21 cellular contexts compared by ENCODE assay signal in the genomic region with DNA sequence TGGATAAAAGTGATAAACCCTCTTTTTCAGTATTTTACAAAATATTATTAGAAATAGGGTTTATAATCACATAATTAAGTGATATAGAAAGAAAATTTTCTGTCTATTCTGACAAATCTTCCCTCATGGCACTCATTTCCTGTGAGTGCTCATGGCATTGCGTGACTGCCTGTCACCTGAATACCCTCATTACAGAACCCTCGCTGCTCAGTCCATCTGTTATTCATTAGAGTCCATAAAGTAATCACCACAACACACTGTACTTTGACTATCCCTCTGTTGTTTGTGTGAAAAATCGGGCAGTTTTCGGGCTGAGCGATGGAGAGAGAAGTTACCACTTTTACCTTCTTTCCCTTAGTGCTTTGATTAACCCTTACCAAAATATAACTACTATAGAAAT.
A peak's percentile ranks its signal among the peaks of the same experiment; 100 is the strongest.
DNase-seq lines count a peak whose midpoint lies in the region; ATAC-seq and TF ChIP-seq lines count a peak whose summit lies in the region.
"Had no signal": no experiment of that assay in that cellular context is flagged by ENCODE, and none has a peak within 500 bp of the region (broad histone marks: within the 10 kb centered on the region; RNA-seq: fewer than 3 reads in every experiment).

No MANE protein-coding gene starts in this region.

- H3K4me3 ChIP-seq in WERI-Rb-1 (ENCODE audit: low read depth, low read length) = peak overlapping the region; percentile 14; the same call in 1 of the 2 replicates
- H3K4me3 ChIP-seq in lower lobe of right lung = no peak overlapping the region
- H3K4me3 ChIP-seq: breast epithelium, neural progenitor cell, prostate gland, thoracic aorta had no signal

- no peak for TF ChIP-seq CTCF in WERI-Rb-1 (IDR thresholded peaks at IDR 0.05; ENCODE audit: low read depth, low read length)
- no peak for TF ChIP-seq CTCF in lower lobe of right lung (IDR thresholded peaks at IDR 0.05)

- no peaks in the 10 kb centered on the region for H3K36me3 ChIP-seq in WERI-Rb-1
- H3K36me3 ChIP-seq in lower lobe of right lung = no peaks in the 10 kb centered on the region
- H3K36me3 ChIP-seq: breast epithelium, neural progenitor cell, Peyer's patch, prostate gland, thoracic aorta had no signal

- no peak overlapping the region for H3K27ac Mint-ChIP-seq in activated CD8-positive, alpha-beta memory T cell treated with anti-CD3 and anti-CD28 coated beads, Interleukin-2, amount 10 ng/mL, durations not matched to agents 7 days and 5 days
- H3K27ac Mint-ChIP-seq: activated naive CD8-positive, alpha-beta T cell treated with anti-CD3 and anti-CD28 coated beads, Interleukin-2, amount 10 ng/mL, durations not matched to agents 7 days and 5 days; activated T-helper 1 cell treated with anti-CD3 and anti-CD28 coated beads, Interleukin-12 subunit alpha, Interleukin-12 subunit beta, Interleukin-2, Interleukin-4 antibody, amounts not matched to agents 30 ng/mL and 10 ng/mL and 1 ng/mL, durations not matched to agents 14 hours and 24 hours and 36 hours; CD4-positive, CD25-positive, alpha-beta regulatory T cell; neural progenitor cell; stimulated activated memory B cell treated with anti-CD40 and anti-IgM and Interleukin-4, amounts not matched to agents 10 μg/mL and 1 μg/mL and 100 μg/mL, for 72 hours had no signal

- H3K36me3 Mint-ChIP-seq in activated CD8-positive, alpha-beta memory T cell treated with anti-CD3 and anti-CD28 coated beads, Interleukin-2, amount 10 ng/mL, durations not matched to agents 7 days and 5 days = no peaks in the 10 kb centered on the region
- H3K36me3 Mint-ChIP-seq: activated naive CD8-positive, alpha-beta T cell treated with anti-CD3 and anti-CD28 coated beads, Interleukin-2, amount 10 ng/mL, durations not matched to agents 7 days and 5 days; CD4-positive, CD25-positive, alpha-beta regulatory T cell; neural progenitor cell; stimulated activated memory B cell treated with anti-CD40 and anti-IgM and Interleukin-4, amounts not matched to agents 10 μg/mL and 1 μg/mL and 100 μg/mL, for 72 hours had no signal

- H3K4me1 Mint-ChIP-seq in activated CD8-positive, alpha-beta memory T cell treated with anti-CD3 and anti-CD28 coated beads, Interleukin-2, amount 10 ng/mL, durations not matched to agents 7 days and 5 days = no peaks in the 10 kb centered on the region
- H3K4me1 Mint-ChIP-seq: activated naive CD8-positive, alpha-beta T cell treated with anti-CD3 and anti-CD28 coated beads, Interleukin-2, amount 10 ng/mL, durations not matched to agents 7 days and 5 days; CD4-positive, CD25-positive, alpha-beta regulatory T cell; neural progenitor cell; stimulated activated memory B cell treated with anti-CD40 and anti-IgM and Interleukin-4, amounts not matched to agents 10 μg/mL and 1 μg/mL and 100 μg/mL, for 72 hours had no signal

- no peaks in the 10 kb centered on the region for H3K27me3 Mint-ChIP-seq in activated CD8-positive, alpha-beta memory T cell treated with anti-CD3 and anti-CD28 coated beads, Interleukin-2, amount 10 ng/mL, durations not matched to agents 7 days and 5 days
- H3K27me3 Mint-ChIP-seq: activated naive CD8-positive, alpha-beta T cell treated with anti-CD3 and anti-CD28 coated beads, Interleukin-2, amount 10 ng/mL, durations not matched to agents 7 days and 5 days; CD4-positive, CD25-positive, alpha-beta regulatory T cell; stimulated activated memory B cell treated with anti-CD40 and anti-IgM and Interleukin-4, amounts not matched to agents 10 μg/mL and 1 μg/mL and 100 μg/mL, for 72 hours had no signal

- DNase-seq in EL (peak; percentile 1), NCI-H146 treated with DMSO at 0.1 percent for 48 hours (lab: John Stamatoyannopoulos, UW; ENCODE audit: unreplicated experiment) (peak; percentile 8), WERI-Rb-1 (peak; percentile 13), medulla oblongata (ENCODE audit: extremely low spot score) (peak; percentile 4), NCI-H1092 treated with DMSO at 0.1 percent for 48 hours (lab: John Stamatoyannopoulos, UW) (no peak), lower lobe of right lung (no peak)
- no peak for DNase-seq in activated CD8-positive, alpha-beta memory T cell treated with anti-CD3 and anti-CD28 coated beads, Interleukin-2, amount 10 ng/mL, durations not matched to agents 7 days and 5 days
- DNase-seq: activated naive CD8-positive, alpha-beta T cell treated with anti-CD3 and anti-CD28 coated beads, Interleukin-2, amount 10 ng/mL, durations not matched to agents 7 days and 5 days; CD4-positive, CD25-positive, alpha-beta regulatory T cell; KBM-7; NCI-H2081; NCI-H774; Peyer's patch; stimulated activated CD4-positive, alpha-beta T cell treated with anti-CD3 and anti-CD28 coated beads, Interleukin-1b, Interleukin-23, amount 100 ng/mL, for 48 hours had no signal

- CTCF ChIA-PET in activated CD8-positive, alpha-beta memory T cell treated with anti-CD3 and anti-CD28 coated beads, Interleukin-2, amount 10 ng/mL, durations not matched to agents 7 days and 5 days (lab: Charles Lee) = no interaction called here

- no peak overlapping the region for H3K4me3 Mint-ChIP-seq in activated CD8-positive, alpha-beta memory T cell treated with anti-CD3 and anti-CD28 coated beads, Interleukin-2, amount 10 ng/mL, durations not matched to agents 7 days and 5 days
- H3K4me3 Mint-ChIP-seq: activated naive CD8-positive, alpha-beta T cell treated with anti-CD3 and anti-CD28 coated beads, Interleukin-2, amount 10 ng/mL, durations not matched to agents 7 days and 5 days; activated T-helper 1 cell treated with anti-CD3 and anti-CD28 coated beads, Interleukin-12 subunit alpha, Interleukin-12 subunit beta, Interleukin-2, Interleukin-4 antibody, amounts not matched to agents 30 ng/mL and 10 ng/mL and 1 ng/mL, durations not matched to agents 14 hours and 24 hours and 36 hours; CD4-positive, CD25-positive, alpha-beta regulatory T cell; neural progenitor cell; stimulated activated memory B cell treated with anti-CD40 and anti-IgM and Interleukin-4, amounts not matched to agents 10 μg/mL and 1 μg/mL and 100 μg/mL, for 72 hours had no signal

- H3K9me3 ChIP-seq in WERI-Rb-1 (ENCODE audit: severe bottlenecking) (no peaks in the 10 kb centered on the region), lower lobe of right lung (no peaks in the 10 kb centered on the region)
- H3K9me3 ChIP-seq: breast epithelium, Peyer's patch, prostate gland, thoracic aorta had no signal

- peaks cover 6% of the 10 kb centered on the region for H3K9me3 Mint-ChIP-seq in activated CD8-positive, alpha-beta memory T cell treated with anti-CD3 and anti-CD28 coated beads, Interleukin-2, amount 10 ng/mL, durations not matched to agents 7 days and 5 days (ENCODE audit: low read depth)
- H3K9me3 Mint-ChIP-seq: activated T-helper 1 cell treated with anti-CD3 and anti-CD28 coated beads, Interleukin-12 subunit alpha, Interleukin-12 subunit beta, Interleukin-2, Interleukin-4 antibody, amounts not matched to agents 30 ng/mL and 10 ng/mL and 1 ng/mL, durations not matched to agents 14 hours and 24 hours and 36 hours; neural progenitor cell; stimulated activated memory B cell treated with anti-CD40 and anti-IgM and Interleukin-4, amounts not matched to agents 10 μg/mL and 1 μg/mL and 100 μg/mL, for 72 hours had no signal

- no peak for ATAC-seq in activated CD8-positive, alpha-beta memory T cell treated with anti-CD3 and anti-CD28 coated beads, Interleukin-2, amount 10 ng/mL, durations not matched to agents 7 days and 5 days
- no peak for ATAC-seq in lower lobe of right lung
- ATAC-seq: activated CD4-positive, CD25-positive, alpha-beta regulatory T cell treated with anti-CD3 and anti-CD28 coated beads, Interleukin-2, amount 50 U/mL, for 24 hours; stimulated activated memory B cell treated with anti-CD40 and anti-IgM and Interleukin-4, amounts not matched to agents 10 μg/mL and 1 μg/mL and 100 μg/mL, for 72 hours had no signal

- H3K27me3 ChIP-seq in WERI-Rb-1 (ENCODE audit: insufficient read depth, low read depth, severe bottlenecking) (no peaks in the 10 kb centered on the region), lower lobe of right lung (ENCODE audit: low read depth) (no peaks in the 10 kb centered on the region)
- H3K27me3 ChIP-seq: breast epithelium, Peyer's patch had no signal

- H3K27ac ChIP-seq in WERI-Rb-1 (peak overlapping the region; percentile 51; the same call in 1 of the 2 replicates), lower lobe of right lung (no peak overlapping the region)
- H3K27ac ChIP-seq: breast epithelium, neural progenitor cell, Peyer's patch, prostate gland, thoracic aorta had no signal

- intact Hi-C loops in lower lobe of right lung (cut with DNase I) = no loop called here

- no peaks in the 10 kb centered on the region for H3K4me1 ChIP-seq in lower lobe of right lung
- H3K4me1 ChIP-seq: breast epithelium, neural progenitor cell, Peyer's patch, prostate gland had no signal

Comparison
In these comparisons a context has a peak if more than half of its experiments do, and no peak if none do; other contexts are left out.
1. DNase-seq: peak in EL (single experiment), NCI-H146 treated with DMSO at 0.1 percent for 48 hours (single experiment), WERI-Rb-1 (single experiment) and medulla oblongata (single experiment); none in NCI-H1092 treated with DMSO at 0.1 percent for 48 hours (single experiment), activated CD8-positive, alpha-beta memory T cell treated with anti-CD3 and anti-CD28 coated beads, Interleukin-2, amount 10 ng/mL, durations not matched to agents 7 days and 5 days (single experiment) and lower lobe of right lung (single experiment).